In the genomic region with DNA sequence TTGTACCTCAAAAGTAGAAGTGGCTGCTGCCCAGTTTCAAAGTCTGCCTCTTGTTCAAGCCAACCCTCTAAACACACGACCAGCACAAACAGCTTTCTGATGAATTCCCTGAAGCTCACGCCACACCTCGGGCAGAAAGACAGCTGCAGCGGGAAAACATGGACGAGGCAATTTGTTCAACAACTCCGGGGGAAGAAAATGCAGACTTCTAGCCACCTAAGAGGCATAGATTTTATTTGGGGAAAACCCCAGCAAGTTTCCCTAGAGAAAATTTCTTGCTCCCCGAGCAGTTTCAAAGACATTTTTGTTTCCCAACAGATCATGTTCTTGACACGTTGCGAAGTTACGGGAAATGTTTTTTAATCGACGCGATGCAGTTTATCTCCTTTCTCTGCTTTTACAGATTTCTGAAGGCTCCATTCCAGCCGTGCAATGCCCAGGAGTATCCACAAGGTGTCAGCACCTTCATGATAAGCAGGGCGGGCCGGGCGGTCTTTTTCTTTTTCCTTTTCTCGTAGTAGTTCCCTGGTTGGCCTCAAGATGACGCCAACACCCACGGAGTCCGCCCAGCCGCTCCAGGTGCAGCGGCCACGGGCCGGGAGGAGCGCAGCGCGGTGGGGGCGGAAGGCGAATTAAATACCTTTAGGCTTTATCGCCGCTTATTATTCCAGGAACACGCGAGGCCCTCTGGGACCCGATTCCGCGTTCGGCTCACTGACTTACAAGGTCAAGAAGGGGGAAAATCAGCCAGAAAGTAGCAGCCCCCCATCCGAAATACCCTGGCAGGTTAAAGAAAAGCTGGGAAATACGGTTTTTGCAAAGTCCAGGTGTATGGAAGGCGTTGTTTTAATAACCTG, we compare ENCODE assay signal across 8 cellular contexts. TPM values are rescaled to one million over a fixed set of nuclear protein-coding genes. Genes with fewer than 3 reads are reported as not detected.
DNase-seq lines count a peak whose midpoint lies in the region; FAIRE-seq and TF ChIP-seq lines count a peak whose summit lies in the region.

No MANE protein-coding gene starts in this region.

- no TSS peak for BruUV-seq in Caco-2 (replicated peaks; lab: Mats Ljungman, UMichigan)

- CTCF ChIA-PET in Caco-2 (lab: Charles Lee) = interaction anchor here (0.5 to 2.7 kb wide), 9 partner anchors 13 to 715 kb away, joined by 3 to 35 read pairs (median 5); no protein-coding TSS in a partner anchor

- H3K9me3 ChIP-seq in Caco-2 = no peaks in the 10 kb centered on the region
- no peaks in the 10 kb centered on the region for H3K9me3 ChIP-seq in cardiac muscle cell (ENCODE audit: low read depth)

- intact Hi-C loops in Caco-2 (cut with micrococcal nuclease; ENCODE audit: unreplicated experiment) = loop anchor here (1.0 to 5.0 kb wide), 4 partner anchors 271 to 734 kb away; no protein-coding TSS in a partner anchor
- intact Hi-C loops in posterior vena cava (cut with DNase I) = loop anchor here (2.0 to 5.0 kb wide), 3 partner anchors 497 to 715 kb away; no protein-coding TSS in a partner anchor

- peaks cover 10% of the 10 kb centered on the region for H3K27me3 Mint-ChIP-seq in Caco-2 (ENCODE audit: insufficient read depth, unreplicated experiment)
- H3K27me3 Mint-ChIP-seq in activated naive CD8-positive, alpha-beta T cell = peaks cover 27% of the 10 kb centered on the region

- POLR2A ChIA-PET in Caco-2 (lab: Charles Lee) = no interaction called here

- peaks cover 5% of the 10 kb centered on the region for H3K36me3 Mint-ChIP-seq in Caco-2 (ENCODE audit: insufficient read depth, unreplicated experiment)
- H3K36me3 Mint-ChIP-seq in activated naive CD8-positive, alpha-beta T cell = no peaks in the 10 kb centered on the region

- H3K27ac Mint-ChIP-seq in Caco-2 (ENCODE audit: unreplicated experiment) = no peak overlapping the region
- no peak overlapping the region for H3K27ac Mint-ChIP-seq in activated naive CD8-positive, alpha-beta T cell

- peak overlapping the region; percentile 69 for H3K4me3 Mint-ChIP-seq in Caco-2 (ENCODE audit: unreplicated experiment)
- H3K4me3 Mint-ChIP-seq in activated naive CD8-positive, alpha-beta T cell = peak overlapping the region; percentile 40

- no peak for FAIRE-seq in urothelium cell line (lab: Jason Lieb, UNC)

- TF ChIP-seq CTCF in Caco-2 (IDR thresholded peaks at IDR 0.05; ENCODE audit: insufficient read depth in 1 of 2, low read depth in 1 of 2, low read length in 1 of 2, severe bottlenecking in 1 of 2, unreplicated experiment in 1 of 2) = peak; percentile 100
- peak; percentile 100 for TF ChIP-seq CTCF in cardiac muscle cell (IDR thresholded peaks at IDR 0.05; ENCODE audit: low read depth, low read length)

- DNase-seq in Caco-2 (peak; percentile 88 to 92), GOT3 (lab: John Stamatoyannopoulos, UW) (peak; percentile 59), NCI-H1092 treated with DMSO at 0.1 percent for 48 hours (lab: John Stamatoyannopoulos, UW) (peak; percentile 84), SKM-1 treated with dmso at 0.1 percent for 144 hours (lab: John Stamatoyannopoulos, UW; ENCODE audit: unreplicated experiment) (peak; percentile 70), cardiac muscle cell (ENCODE audit: low read depth in 1 of 2, low spot score in 1 of 2) (peak; percentile 94 to 95), posterior vena cava (ENCODE audit: low spot score) (peak; percentile 96), urothelium cell line (ENCODE audit: low spot score) (peak; percentile 85)

- H3K4me1 Mint-ChIP-seq in Caco-2 (ENCODE audit: low read depth, unreplicated experiment) = peaks cover 6% of the 10 kb centered on the region
- H3K4me1 Mint-ChIP-seq in activated naive CD8-positive, alpha-beta T cell (ENCODE audit: low read depth) = peaks cover 26% of the 10 kb centered on the region

- no peaks in the 10 kb centered on the region for H3K9me3 Mint-ChIP-seq in Caco-2 (ENCODE audit: unreplicated experiment)
- H3K9me3 Mint-ChIP-seq in activated naive CD8-positive, alpha-beta T cell (ENCODE audit: low read depth) = no peaks in the 10 kb centered on the region

- H3K4me3 ChIP-seq in Caco-2 (ENCODE audit: low read depth, low read length) = peak overlapping the region; percentile 17; the same call in 1 of the 2 replicates
- peak overlapping the region; percentile 24 for H3K4me3 ChIP-seq in cardiac muscle cell

- H3K27ac ChIP-seq in cardiac muscle cell = peak overlapping the region; percentile 18

- H3K27me3 ChIP-seq in Caco-2 (replicated peaks; ENCODE audit: control insufficient read depth, insufficient read depth, low read length) (no peaks in the 10 kb centered on the region), cardiac muscle cell (peaks cover 39% of the 10 kb centered on the region)

- H3K4me1 ChIP-seq in Caco-2 = no peaks in the 10 kb centered on the region
- peaks cover 5% of the 10 kb centered on the region for H3K4me1 ChIP-seq in cardiac muscle cell (ENCODE audit: low read depth)

- H3K36me3 ChIP-seq in Caco-2 (ENCODE audit: control insufficient read depth, insufficient read depth, low read length) (no peaks in the 10 kb centered on the region), cardiac muscle cell (no peaks in the 10 kb centered on the region)

RNA-seq across cellular contexts. Expression of gene FOXC2, which starts 2.9 kb away (rescaled TPM):
- total RNA-seq in Caco-2 (2022) (not detected in 2 replicates), cardiac muscle cell (0.56 and 2.4 TPM in 2 replicates), posterior vena cava (10 to 100 TPM; 11.9 to 12.2 TPM)
- 3.7 and 10.5 TPM in 2 replicates for polyA plus RNA-seq in cardiac muscle cell

RNA-seq across cellular contexts. Expression of gene MTHFSD, which starts 8.7 kb away (rescaled TPM):
- total RNA-seq in Caco-2 (2022) = 30.5 and 33.0 TPM in 2 replicates
- total RNA-seq in cardiac muscle cell = 17.8 and 36.0 TPM in 2 replicates
- 23.0 and 28.8 TPM in 2 replicates for polyA plus RNA-seq in cardiac muscle cell
- total RNA-seq in posterior vena cava = 10 to 100 TPM; 11.8 to 14.1 TPM

RNA-seq across cellular contexts. Expression of gene FOXL1, which starts 14.6 kb away (rescaled TPM):
- total RNA-seq in Caco-2 (2022) (0.11 TPM in 1 of 2 replicates, not detected in the other), cardiac muscle cell (2.0 and 4.2 TPM in 2 replicates), posterior vena cava (1 to 10 TPM; 7.5 to 8.9 TPM)
- polyA plus RNA-seq in cardiac muscle cell = 0.61 and 2.4 TPM in 2 replicates

RNA-seq across cellular contexts. Expression of gene FOXF1, which starts 53.4 kb away (rescaled TPM):
- 0.09 TPM in 1 of 2 replicates, not detected in the other for total RNA-seq in Caco-2 (2022)
- total RNA-seq in cardiac muscle cell = 2.6 and 3.5 TPM in 2 replicates
- 3.8 and 4.4 TPM in 2 replicates for polyA plus RNA-seq in cardiac muscle cell
- 1 to 10 TPM; 2.5 to 4.3 TPM for total RNA-seq in posterior vena cava

Comparison
In these comparisons a context has a peak if more than half of its experiments do, and no peak if none do; other contexts are left out.
1. Peak in every context shown above with its lines: DNase-seq, H3K4me3 ChIP-seq and H3K27ac ChIP-seq.